Comparison of ENCODE assay signal across 8 cellular contexts in genomic region chr15:68276668-68277067, GRCh38. TPM values are rescaled to one million over a fixed set of nuclear protein-coding genes. Genes with fewer than 3 reads are reported as not detected.
DNase-seq lines count a peak whose midpoint lies in the region; ATAC-seq and TF ChIP-seq lines count a peak whose summit lies in the region.

No MANE protein-coding gene starts in this region.

- H3K9me3 ChIP-seq in SK-N-SH (no peaks in the 10 kb centered on the region), suprapubic skin (no peaks in the 10 kb centered on the region)

- no peaks in the 10 kb centered on the region for H3K9me3 Mint-ChIP-seq in activated naive CD8-positive, alpha-beta T cell treated with anti-CD3 and anti-CD28 coated beads, Interleukin-2, amount 10 ng/mL, durations not matched to agents 7 days and 5 days

- H3K4me3 Mint-ChIP-seq in activated naive CD8-positive, alpha-beta T cell treated with anti-CD3 and anti-CD28 coated beads, Interleukin-2, amount 10 ng/mL, durations not matched to agents 7 days and 5 days: peak overlapping the region; percentile 96

- TF ChIP-seq EP300 in SK-N-SH (IDR thresholded peaks at IDR 0.05; ENCODE audit: borderline replicate concordance in 1 of 2, low read depth in 1 of 2, low read length in 1 of 2) (no peak), suprapubic skin (IDR thresholded peaks at IDR 0.05) (no peak)

- H2AFZ ChIP-seq in SK-N-SH (ENCODE audit: low read depth): peak overlapping the region; percentile 99

- no peaks in the 10 kb centered on the region for H3K9me2 ChIP-seq in SK-N-SH

- peaks cover 25% of the 10 kb centered on the region for H3K4me1 Mint-ChIP-seq in activated naive CD8-positive, alpha-beta T cell treated with anti-CD3 and anti-CD28 coated beads, Interleukin-2, amount 10 ng/mL, durations not matched to agents 7 days and 5 days

- POLR2A ChIA-PET in SK-N-SH (lab: Yijun Ruan, JAX): interaction anchor here (1.4 to 2.5 kb wide), 7 partner anchors 12 to 543 kb away, joined by 3 to 16 read pairs (median 6); no protein-coding TSS in a partner anchor
- POLR2A ChIA-PET in activated naive CD8-positive, alpha-beta T cell treated with anti-CD3 and anti-CD28 coated beads, Interleukin-2, amount 10 ng/mL, durations not matched to agents 7 days and 5 days (lab: Charles Lee): interaction anchor here (0.7 to 2.9 kb wide), 15 partner anchors 12 to 734 kb away, joined by 3 to 18 read pairs (median 6); partner anchors contain the start of genes CLN6, MAP2K5 and PIAS1

- peak overlapping the region; percentile 95 for H3K27ac Mint-ChIP-seq in activated naive CD8-positive, alpha-beta T cell treated with anti-CD3 and anti-CD28 coated beads, Interleukin-2, amount 10 ng/mL, durations not matched to agents 7 days and 5 days

- H3K27me3 Mint-ChIP-seq in activated naive CD8-positive, alpha-beta T cell treated with anti-CD3 and anti-CD28 coated beads, Interleukin-2, amount 10 ng/mL, durations not matched to agents 7 days and 5 days: no peaks in the 10 kb centered on the region

- H3K27ac ChIP-seq in SK-N-SH (ENCODE audit: low read depth in 2 of 2, low read length in 1 of 2): peak overlapping the region; percentile 97 to 99
- H3K27ac ChIP-seq in suprapubic skin: peak overlapping the region; percentile 98

- peak overlapping the region; percentile 98 for H3K9ac ChIP-seq in SK-N-SH

- H3K4me2 ChIP-seq in SK-N-SH: peak overlapping the region; percentile 82

- CTCF ChIA-PET in SK-N-SH (lab: Yijun Ruan, JAX): interaction anchor here (0.6 to 2.9 kb wide), 4 partner anchors 23 to 361 kb away, joined by 3 to 19 read pairs (median 4); no protein-coding TSS in a partner anchor

- WGBS in SK-N-SH (ENCODE audit: low lambda C conversion rate): 82% methylated on average over 3 of the region's 3 CpGs
- 41% methylated on average over 3 of the region's 3 CpGs for WGBS in suprapubic skin

- peaks cover 35% of the 10 kb centered on the region for H3F3A ChIP-seq in SK-N-SH (replicated peaks; ENCODE audit: insufficient read depth)

- H3K4me3 ChIP-seq in SK-N-SH (ENCODE audit: low read depth in 2 of 2, low read length in 1 of 2) (peak overlapping the region; percentile 86 to 98), kidney epithelial cell (ENCODE audit: low read depth, low read length) (peak overlapping the region; percentile 95), suprapubic skin (peak overlapping the region; percentile 80)

- H3K36me3 ChIP-seq in SK-N-SH (replicated peaks in 1 of 2; ENCODE audit: control insufficient read depth in 1 of 2, insufficient read depth in 2 of 2, low read length in 1 of 2) (peaks cover 7 to 11% of the 10 kb centered on the region in 2 experiments), kidney epithelial cell (ENCODE audit: control insufficient read depth, insufficient read depth, low read length) (no peaks in the 10 kb centered on the region), suprapubic skin (no peaks in the 10 kb centered on the region)

- no peak for TF ChIP-seq POLR2A in suprapubic skin (IDR thresholded peaks at IDR 0.05)

- H3K4me1 ChIP-seq in SK-N-SH (ENCODE audit: control insufficient read depth in 1 of 2, insufficient read depth in 2 of 2, low read depth in 1 of 2, low read length in 1 of 2): peaks cover 17 to 39% of the 10 kb centered on the region in 2 experiments; a peak in 3 of 4 replicates
- H3K4me1 ChIP-seq in suprapubic skin: peaks cover 71% of the 10 kb centered on the region

- H3K27me3 ChIP-seq in SK-N-SH (ENCODE audit: insufficient read depth): no peaks in the 10 kb centered on the region
- H3K27me3 ChIP-seq in kidney epithelial cell (ENCODE audit: control insufficient read depth, insufficient read depth, low read length): no peaks in the 10 kb centered on the region
- H3K27me3 ChIP-seq in suprapubic skin: no peaks in the 10 kb centered on the region

- H4K20me1 ChIP-seq in SK-N-SH (ENCODE audit: insufficient read depth): peaks cover 33% of the 10 kb centered on the region

- no peak for TF ChIP-seq RAD21 in SK-N-SH (IDR thresholded peaks at IDR 0.05; ENCODE audit: low read length)

- H3K79me2 ChIP-seq in SK-N-SH (ENCODE audit: insufficient read depth): peaks cover 68% of the 10 kb centered on the region

- peaks cover 7% of the 10 kb centered on the region for H3K36me3 Mint-ChIP-seq in activated naive CD8-positive, alpha-beta T cell treated with anti-CD3 and anti-CD28 coated beads, Interleukin-2, amount 10 ng/mL, durations not matched to agents 7 days and 5 days

- no peak for DNase-seq in SK-N-SH
- DNase-seq in activated naive CD8-positive, alpha-beta T cell treated with anti-CD3 and anti-CD28 coated beads, Interleukin-2, amount 10 ng/mL, durations not matched to agents 7 days and 5 days: no peak
- no peak for DNase-seq in kidney epithelial cell (ENCODE audit: low read depth)
- DNase-seq in suprapubic skin (ENCODE audit: low spot score in 2 of 2): no peak
- no peak for DNase-seq in NCI-H2107 (lab: John Stamatoyannopoulos, UW)

- TF ChIP-seq CTCF in SK-N-SH (IDR thresholded peaks at IDR 0.05) (no peak), kidney epithelial cell (IDR thresholded peaks at IDR 0.05; ENCODE audit: insufficient read depth, low read length, poor library complexity, severe bottlenecking) (no peak), suprapubic skin (IDR thresholded peaks at IDR 0.05) (no peak)

- ATAC-seq in SK-N-SH treated with all-trans-retinoic acid at 6 μM for 48 hours: no peak
- no peak for ATAC-seq in activated naive CD8-positive, alpha-beta T cell treated with anti-CD3 and anti-CD28 coated beads, Interleukin-2, amount 10 ng/mL, durations not matched to agents 7 days and 5 days (ENCODE audit: low read depth)
- no peak for ATAC-seq in GM21390 (IDR thresholded peaks at IDR 0.05; ENCODE audit: unreplicated experiment)
- ATAC-seq in HG03432 (IDR thresholded peaks at IDR 0.05; ENCODE audit: unreplicated experiment): no peak

TF ChIP-seq in SK-N-SH, 30 proteins besides CTCF, POLR2A, EP300 and RAD21 (continues in another document):
- no peak for TF ChIP-seq FOXJ3 (CRISPR knock-in tag; IDR thresholded peaks at IDR 0.05)
- TF ChIP-seq TAF1 (IDR thresholded peaks at IDR 0.05; ENCODE audit: borderline replicate concordance, low read depth, low read length): no peak
- TF ChIP-seq FOXM1 (IDR thresholded peaks at IDR 0.05; ENCODE audit: low read depth): no peak

TF ChIP-seq in SK-N-SH treated with all-trans-retinoic acid at 6 μM for 48 hours, 23 proteins besides CTCF, POLR2A, EP300 and RAD21 (continues in another document):
- TF ChIP-seq CREB5 (CRISPR knock-in tag; IDR thresholded peaks at IDR 0.05; ENCODE audit: low read depth): no peak
- no peak for TF ChIP-seq POU6F1 (CRISPR knock-in tag; IDR thresholded peaks at IDR 0.05; ENCODE audit: borderline replicate concordance, low read depth)
- no peak for TF ChIP-seq OSR1 (CRISPR knock-in tag; IDR thresholded peaks at IDR 0.05)
- no peak for TF ChIP-seq ISL1 (CRISPR knock-in tag; IDR thresholded peaks at IDR 0.05)
- no peak for TF ChIP-seq ZFP30 (CRISPR knock-in tag; IDR thresholded peaks at IDR 0.05)
- TF ChIP-seq ESRRG (CRISPR knock-in tag; IDR thresholded peaks at IDR 0.05): no peak
- TF ChIP-seq SNAI2 (CRISPR knock-in tag; IDR thresholded peaks at IDR 0.05): no peak

RNA-seq across cellular contexts. Expression of gene FEM1B, which starts 0.9 kb away (rescaled TPM):
- polyA plus RNA-seq in SK-N-SH (2012; rRNA removed): 14.0 and 22.2 TPM in 2 replicates
- 10.7 and 15.3 TPM in 2 replicates for polyA plus RNA-seq in SK-N-SH (2012; cell fraction: cytosol; rRNA removed)
- polyA plus RNA-seq in SK-N-SH (2012; cell fraction: nucleus; rRNA removed): 9.5 and 18.5 TPM in 2 replicates
- 10 to 100 TPM; 51.9 to 54.0 TPM for total RNA-seq in activated naive CD8-positive, alpha-beta T cell treated with anti-CD3 and anti-CD28 coated beads, Interleukin-2, amount 10 ng/mL, durations not matched to agents 7 days and 5 days
- 37.6 and 41.3 TPM in 2 replicates for total RNA-seq in kidney epithelial cell
- 10 to 100 TPM; 56.3 to 89.6 (median 63.8) TPM for total RNA-seq in suprapubic skin

RNA-seq across cellular contexts. Expression of gene CLN6, which starts 47.1 kb away (rescaled TPM):
- polyA plus RNA-seq in SK-N-SH (2012; rRNA removed): 27.5 and 32.2 TPM in 2 replicates
- 11.8 and 23.4 TPM in 2 replicates for polyA plus RNA-seq in SK-N-SH (2012; cell fraction: cytosol; rRNA removed)
- polyA plus RNA-seq in SK-N-SH (2012; cell fraction: nucleus; rRNA removed): 23.2 and 33.0 TPM in 2 replicates
- 10 to 100 TPM; 38.4 to 42.1 TPM for total RNA-seq in activated naive CD8-positive, alpha-beta T cell treated with anti-CD3 and anti-CD28 coated beads, Interleukin-2, amount 10 ng/mL, durations not matched to agents 7 days and 5 days
- total RNA-seq in kidney epithelial cell: 29.0 and 31.4 TPM in 2 replicates
- total RNA-seq in suprapubic skin: 10 to 100 TPM; 20.3 to 38.1 (median 27.9) TPM
